1 cellular context compared by ENCODE assay signal in the genomic region with DNA sequence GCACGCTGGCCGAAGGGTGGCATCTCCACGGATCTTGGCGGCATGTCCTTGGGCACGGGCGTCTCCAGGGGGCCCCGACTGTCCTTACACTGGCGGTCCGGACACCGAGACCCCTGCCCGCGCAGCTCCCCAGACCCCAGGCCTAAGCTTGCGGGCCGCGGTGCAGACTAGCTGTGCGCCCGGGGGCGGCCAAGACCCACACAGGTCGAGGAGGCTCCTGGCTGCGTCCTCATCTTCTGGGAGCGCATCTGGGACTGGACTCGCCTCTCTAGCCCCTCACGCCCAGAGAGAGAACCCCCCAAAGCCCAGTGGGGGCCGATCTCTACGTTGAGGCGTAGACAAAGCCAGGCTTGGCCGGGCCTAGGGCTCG.
A peak's percentile ranks its signal among the peaks of the same experiment; 100 is the strongest.
TF ChIP-seq lines count a peak whose summit lies in the region.

No MANE protein-coding gene starts in this region.

TF ChIP-seq in neural cell, 6 proteins besides CTCF, POLR2A, EP300 and RAD21 (continued from another document):
- TF ChIP-seq, protein P1, sequence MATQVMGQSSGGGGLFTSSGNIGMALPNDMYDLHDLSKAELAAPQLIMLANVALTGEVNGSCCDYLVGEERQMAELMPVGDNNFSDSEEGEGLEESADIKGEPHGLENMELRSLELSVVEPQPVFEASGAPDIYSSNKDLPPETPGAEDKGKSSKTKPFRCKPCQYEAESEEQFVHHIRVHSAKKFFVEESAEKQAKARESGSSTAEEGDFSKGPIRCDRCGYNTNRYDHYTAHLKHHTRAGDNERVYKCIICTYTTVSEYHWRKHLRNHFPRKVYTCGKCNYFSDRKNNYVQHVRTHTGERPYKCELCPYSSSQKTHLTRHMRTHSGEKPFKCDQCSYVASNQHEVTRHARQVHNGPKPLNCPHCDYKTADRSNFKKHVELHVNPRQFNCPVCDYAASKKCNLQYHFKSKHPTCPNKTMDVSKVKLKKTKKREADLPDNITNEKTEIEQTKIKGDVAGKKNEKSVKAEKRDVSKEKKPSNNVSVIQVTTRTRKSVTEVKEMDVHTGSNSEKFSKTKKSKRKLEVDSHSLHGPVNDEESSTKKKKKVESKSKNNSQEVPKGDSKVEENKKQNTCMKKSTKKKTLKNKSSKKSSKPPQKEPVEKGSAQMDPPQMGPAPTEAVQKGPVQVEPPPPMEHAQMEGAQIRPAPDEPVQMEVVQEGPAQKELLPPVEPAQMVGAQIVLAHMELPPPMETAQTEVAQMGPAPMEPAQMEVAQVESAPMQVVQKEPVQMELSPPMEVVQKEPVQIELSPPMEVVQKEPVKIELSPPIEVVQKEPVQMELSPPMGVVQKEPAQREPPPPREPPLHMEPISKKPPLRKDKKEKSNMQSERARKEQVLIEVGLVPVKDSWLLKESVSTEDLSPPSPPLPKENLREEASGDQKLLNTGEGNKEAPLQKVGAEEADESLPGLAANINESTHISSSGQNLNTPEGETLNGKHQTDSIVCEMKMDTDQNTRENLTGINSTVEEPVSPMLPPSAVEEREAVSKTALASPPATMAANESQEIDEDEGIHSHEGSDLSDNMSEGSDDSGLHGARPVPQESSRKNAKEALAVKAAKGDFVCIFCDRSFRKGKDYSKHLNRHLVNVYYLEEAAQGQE (IDR thresholded peaks at IDR 0.05; ENCODE audit: borderline replicate concordance), result no peak
- TF ChIP-seq POLR2AphosphoS5 (IDR thresholded peaks at IDR 0.05), result no peak
- TF ChIP-seq MXI1 (conservative IDR thresholded peaks at IDR 0.05; ENCODE audit: poor library complexity, severe bottlenecking), result no peak
- TF ChIP-seq EZH2 (IDR thresholded peaks at IDR 0.05; ENCODE audit: borderline replicate concordance, insufficient read depth, low read length, poor library complexity, severe bottlenecking), result peak; percentile 63
